ENCODE assay signal across 8 cellular contexts in genomic region chr5:151155777-151156731, GRCh38. TPM values are rescaled to one million over a fixed set of nuclear protein-coding genes. Genes with fewer than 3 reads are reported as not detected.
DNase-seq lines count a peak whose midpoint lies in the region; ATAC-seq and TF ChIP-seq lines count a peak whose summit lies in the region.

No MANE protein-coding gene starts in this region.

- peak overlapping the region; percentile 78 to 92 for H4K8ac ChIP-seq in IMR-90 (ENCODE audit: low read depth in 2 of 2, low read length in 2 of 2)

- peak overlapping the region; percentile 78 for H3K4me3 ChIP-seq in BE2C (ENCODE audit: low read depth, low read length)
- peak overlapping the region; percentile 79 for H3K4me3 ChIP-seq in IMR-90 (ENCODE audit: insufficient read depth, low read depth, low read length)
- H3K4me3 ChIP-seq in psoas muscle = peak overlapping the region; percentile 91

- peak overlapping the region; percentile 96 for H3K56ac ChIP-seq in IMR-90 (ENCODE audit: extremely low read depth, insufficient read depth, low read length)

- H3K4me1 ChIP-seq in BE2C (no peaks in the 10 kb centered on the region; the same call in 1 of the 2 replicates), IMR-90 (ENCODE audit: control insufficient read depth, insufficient read depth, low read length) (peaks cover 22% of the 10 kb centered on the region), psoas muscle (peaks cover 56% of the 10 kb centered on the region)

- no peak for TF ChIP-seq RAD21 in IMR-90 (IDR thresholded peaks at IDR 0.05; ENCODE audit: low read length)

- H4K91ac ChIP-seq in IMR-90 (ENCODE audit: insufficient read depth, low read depth, low read length) = peak overlapping the region; percentile 98

- DNase-seq in BE2C (peak; percentile 65), IMR-90 (peak; percentile 68), germinal center (ENCODE audit: low spot score) (peak; percentile 44), psoas muscle (no peak), cerebellar nuclear complex (lab: John Stamatoyannopoulos, UW) (no peak)
- peak; percentile 46 for DNase-seq in activated CD8-positive, alpha-beta T cell treated with anti-CD3 and anti-CD28 coated beads, Interleukin-2, amount 10 ng/mL, durations not matched to agents 7 days and 5 days

- H2BK120ac ChIP-seq in IMR-90 (ENCODE audit: low read depth, low read length) = peak overlapping the region; percentile 70

- peaks cover 8 to 56% of the 10 kb centered on the region in 2 experiments; a peak in 3 of 4 replicates for H3K79me1 ChIP-seq in IMR-90 (ENCODE audit: low read depth in 1 of 2, low read length in 2 of 2)

- H2AK5ac ChIP-seq in IMR-90 (ENCODE audit: low read depth, low read length) = peak overlapping the region; percentile 97

- peak overlapping the region; percentile 64; the same call in 1 of the 3 replicates for H2BK15ac ChIP-seq in IMR-90 (ENCODE audit: low read depth, low read length)

- peaks cover 17% of the 10 kb centered on the region for H3K9me1 ChIP-seq in IMR-90 (ENCODE audit: insufficient read depth, low read length)

- peak overlapping the region; percentile 89 for H3K27ac Mint-ChIP-seq in activated CD8-positive, alpha-beta T cell treated with anti-CD3 and anti-CD28 coated beads, Interleukin-2, amount 10 ng/mL, durations not matched to agents 7 days and 5 days

- TF ChIP-seq CTCF in BE2C (IDR thresholded peaks at IDR 0.05; ENCODE audit: low read depth, low read length) (peak; percentile 16; the same call in 1 of the 2 replicates), IMR-90 (conservative IDR thresholded peaks at IDR 0.05; ENCODE audit: low read depth, low read length) (no peak), psoas muscle (IDR thresholded peaks at IDR 0.05) (no peak)

- peaks cover 49% of the 10 kb centered on the region for H3K36me3 Mint-ChIP-seq in activated CD8-positive, alpha-beta T cell treated with anti-CD3 and anti-CD28 coated beads, Interleukin-2, amount 10 ng/mL, durations not matched to agents 7 days and 5 days (ENCODE audit: low read depth)

- TF ChIP-seq POLR2A in GM19099 (IDR thresholded peaks at IDR 0.05; ENCODE audit: extremely low read depth, insufficient read length, low read depth) (peak; percentile 31), IMR-90 (IDR thresholded peaks at IDR 0.05; ENCODE audit: low read depth, low read length) (no peak)

- H2BK5ac ChIP-seq in IMR-90 (ENCODE audit: low read depth, low read length, poor library complexity, severe bottlenecking) = peak overlapping the region; percentile 78

- no peaks in the 10 kb centered on the region for H3K9me3 Mint-ChIP-seq in activated CD8-positive, alpha-beta T cell treated with anti-CD3 and anti-CD28 coated beads, Interleukin-2, amount 10 ng/mL, durations not matched to agents 7 days and 5 days (ENCODE audit: insufficient read depth)

- POLR2A ChIA-PET in IMR-90 (lab: Charles Lee; ENCODE audit: unreplicated experiment) = no interaction called here
- POLR2A ChIA-PET in activated CD8-positive, alpha-beta T cell treated with anti-CD3 and anti-CD28 coated beads, Interleukin-2, amount 10 ng/mL, durations not matched to agents 7 days and 5 days (lab: Charles Lee) = interaction anchor here (1.3 to 6.4 kb wide), 5 partner anchors 7 to 69 kb away, joined by 4 to 45 read pairs (median 7); no protein-coding TSS in a partner anchor

- peaks cover 4% of the 10 kb centered on the region for H3K27me3 Mint-ChIP-seq in activated CD8-positive, alpha-beta T cell treated with anti-CD3 and anti-CD28 coated beads, Interleukin-2, amount 10 ng/mL, durations not matched to agents 7 days and 5 days (ENCODE audit: low read depth)

- H3K27ac ChIP-seq in IMR-90 (ENCODE audit: insufficient read depth, low read length) (peak overlapping the region; percentile 95), psoas muscle (peak overlapping the region; percentile 93)

- CTCF ChIA-PET in IMR-90 (lab: Yijun Ruan, JAX) = interaction anchor here (0.6 to 2.0 kb wide), 4 partner anchors 9 to 41 kb away, joined by 3 to 6 read pairs (median 3); no protein-coding TSS in a partner anchor
- CTCF ChIA-PET in activated CD8-positive, alpha-beta T cell treated with anti-CD3 and anti-CD28 coated beads, Interleukin-2, amount 10 ng/mL, durations not matched to agents 7 days and 5 days (lab: Charles Lee) = interaction anchor here (0.7 to 12.9 kb wide), 9 partner anchors 8 to 356 kb away, joined by 3 to 172 read pairs (median 7); partner anchors contain the start of gene CCDC69

- no peaks in the 10 kb centered on the region for H3K9me3 ChIP-seq in BE2C
- no peaks in the 10 kb centered on the region for H3K9me3 ChIP-seq in IMR-90 (ENCODE audit: control insufficient read depth, insufficient read depth, low read length)
- H3K9me3 ChIP-seq in psoas muscle = no peaks in the 10 kb centered on the region

- H2AK9ac ChIP-seq in IMR-90 (replicated peaks; ENCODE audit: low read depth, low read length, poor library complexity) = peak overlapping the region; percentile 98

- peaks cover 63% of the 10 kb centered on the region for H3K4me1 Mint-ChIP-seq in activated CD8-positive, alpha-beta T cell treated with anti-CD3 and anti-CD28 coated beads, Interleukin-2, amount 10 ng/mL, durations not matched to agents 7 days and 5 days (ENCODE audit: low read depth)

- no peaks in the 10 kb centered on the region for H3K27me3 ChIP-seq in BE2C
- H3K27me3 ChIP-seq in IMR-90 (ENCODE audit: control insufficient read depth, insufficient read depth, low read length) = no peaks in the 10 kb centered on the region
- no peaks in the 10 kb centered on the region for H3K27me3 ChIP-seq in psoas muscle (ENCODE audit: insufficient read depth in 3 of 3, low read length in 2 of 3)

- peak overlapping the region; percentile 92 for H3K23ac ChIP-seq in IMR-90 (ENCODE audit: low read depth, low read length)

- no peaks in the 10 kb centered on the region for H3K36me3 ChIP-seq in BE2C
- peaks cover 7% of the 10 kb centered on the region for H3K36me3 ChIP-seq in IMR-90 (ENCODE audit: control insufficient read depth, insufficient read depth, low read length)
- peaks cover 0 to 3% of the 10 kb centered on the region in 2 donors for H3K36me3 ChIP-seq in psoas muscle (ENCODE audit: insufficient read depth in 1 of 2, low read depth in 1 of 2)

- in situ Hi-C loops in IMR-90 (cut with MboI; ENCODE audit: low sequenced_read_pairs) = no loop called here

- H3K14ac ChIP-seq in IMR-90 (replicated peaks; ENCODE audit: low read depth, low read length) = peak overlapping the region; percentile 98

- WGBS in IMR-90 (ENCODE audit: extremely low coverage in 2 of 2, insufficient read length in 1 of 2), 2 experiments = 16% methylated on average over 7 of the region's 12 CpGs; no CpG with 5 or more reads in 1 of the 2 experiments
- WGBS in psoas muscle, 3 donors = 8 to 12% (median 12%) methylated on average over 12 of the region's 12 CpGs

- H4K5ac ChIP-seq in IMR-90 (ENCODE audit: low read depth, low read length) = peak overlapping the region; percentile 68

- peak overlapping the region; percentile 75 for H3K18ac ChIP-seq in IMR-90 (ENCODE audit: low read depth, low read length)

- no TSS peak for BruUV-seq in IMR-90 (replicated peaks; lab: Mats Ljungman, UMichigan)

- ATAC-seq in IMR-90 (ENCODE audit: low read depth) (peak; percentile 18), psoas muscle (peak in 3 of 4 donors; percentile 8 to 46 (median 33)), HG02571 (IDR thresholded peaks at IDR 0.05; ENCODE audit: unreplicated experiment) (no peak)
- peak; percentile 21 for ATAC-seq in activated CD8-positive, alpha-beta T cell treated with anti-CD3 and anti-CD28 coated beads, Interleukin-2, amount 10 ng/mL, durations not matched to agents 7 days and 5 days

- H3K4ac ChIP-seq in IMR-90 (ENCODE audit: low read depth, low read length) = peak overlapping the region; percentile 98

- intact Hi-C loops in IMR-90 (cut with micrococcal nuclease) = loop anchor here (2.0 kb wide), 1 partner anchor 29 kb away; no protein-coding TSS in a partner anchor
- intact Hi-C loops in psoas muscle (cut with DNase I) = no loop called here

- peaks cover 53% of the 10 kb centered on the region for H4K20me1 ChIP-seq in IMR-90 (ENCODE audit: insufficient read depth, low read length)

- peak overlapping the region; percentile 87 for H3K4me2 ChIP-seq in IMR-90 (ENCODE audit: low read depth, low read length)

- peak overlapping the region; percentile 95 for H3K4me3 Mint-ChIP-seq in activated CD8-positive, alpha-beta T cell treated with anti-CD3 and anti-CD28 coated beads, Interleukin-2, amount 10 ng/mL, durations not matched to agents 7 days and 5 days

- dilution Hi-C loops in IMR-90 (cut with HindIII; ENCODE audit: low sequenced_read_pairs, unreplicated experiment) = no loop called here

- H3K9ac ChIP-seq in IMR-90 (ENCODE audit: low read depth, low read length) = peak overlapping the region; percentile 83

- H2BK20ac ChIP-seq in IMR-90 (ENCODE audit: low read depth, low read length) = no peak overlapping the region; the same call in 1 of the 2 replicates

- H2AFZ ChIP-seq in IMR-90 (replicated peaks; ENCODE audit: low read length, poor library complexity) = peak overlapping the region; percentile 65

TF ChIP-seq in IMR-90, 13 proteins besides CTCF, POLR2A, EP300 and RAD21:
- TF ChIP-seq RFX5 (IDR thresholded peaks at IDR 0.05; ENCODE audit: low read depth, low read length) = peak; percentile 88
- TF ChIP-seq MAZ (IDR thresholded peaks at IDR 0.05; ENCODE audit: borderline replicate concordance, low read depth, low read length) = 0 out of 2 replicates have a peak, but pooled peaks have one; percentile 15
- TF ChIP-seq NFE2L2 (IDR thresholded peaks at IDR 0.05; ENCODE audit: low read depth, low read length) = no peak
TF ChIP-seq in IMR-90: peak in this region for 2.

RNA-seq across cellular contexts. Expression of gene ANXA6, which starts 1.5 kb away (rescaled TPM):
- 114 TPM for polyA plus RNA-seq in BE2C (2012; ENCODE audit: insufficient read depth, insufficient read length, low read depth)
- total RNA-seq in IMR-90 (2012; rRNA removed) (610 and 633 TPM in 2 replicates), psoas muscle (100 to 1,000 TPM; 133 to 234 (median 154) TPM)
- polyA plus RNA-seq in IMR-90 (2012; rRNA removed) (346 and 355 TPM in 2 replicates), psoas muscle (100 to 1,000 TPM in 2 of 3 donors, 10 to 100 TPM in 1; 81.4 to 129 (median 112) TPM)
- 237 and 242 TPM in 2 replicates for polyA plus RNA-seq in IMR-90 (2012; cell fraction: cytosol; rRNA removed)
- polyA plus RNA-seq in IMR-90 (2012; cell fraction: nucleus; rRNA removed; ENCODE audit: low replicate concordance) = 152 and 159 TPM in 2 replicates
- 100 to 1,000 TPM; 481 to 495 TPM for total RNA-seq in activated CD8-positive, alpha-beta T cell treated with anti-CD3 and anti-CD28 coated beads, Interleukin-2, amount 10 ng/mL, durations not matched to agents 7 days and 5 days

Comparison
In these comparisons a context has a peak if more than half of its experiments do, and no peak if none do; other contexts are left out.
1. DNase-seq: peak in BE2C (single experiment), IMR-90 (single experiment), activated CD8-positive, alpha-beta T cell treated with anti-CD3 and anti-CD28 coated beads, Interleukin-2, amount 10 ng/mL, durations not matched to agents 7 days and 5 days (single experiment) and germinal center (single experiment); none in psoas muscle (0 of 2) and cerebellar nuclear complex (0 of 2).
2. Peak in every context shown above with its lines, with median percentiles within 50 percentile points of each other: H3K4me3 ChIP-seq.